Comparison of ENCODE assay signal across 2 cellular contexts in genomic region chr15:84914351-84914750, GRCh38.
TF ChIP-seq lines count a peak whose summit lies in the region.

No MANE protein-coding gene starts in this region.

TF ChIP-seq in SK-N-SH, 30 proteins besides CTCF, POLR2A, EP300 and RAD21 (continued from another document):
- TF ChIP-seq RCOR1 (IDR thresholded peaks at IDR 0.05; ENCODE audit: low read length) (no peak), TEAD4 (IDR thresholded peaks at IDR 0.05; ENCODE audit: borderline replicate concordance, insufficient read depth) (no peak), MEF2A (IDR thresholded peaks at IDR 0.05; ENCODE audit: borderline replicate concordance, low read depth) (no peak), NFIC (IDR thresholded peaks at IDR 0.05; ENCODE audit: borderline replicate concordance) (no peak), FOXM1 (IDR thresholded peaks at IDR 0.05; ENCODE audit: low read depth) (no peak), CHD2 (IDR thresholded peaks at IDR 0.05; ENCODE audit: low read length, partially characterized antibody) (no peak), YY1 (IDR thresholded peaks at IDR 0.05; ENCODE audit: low read depth) (no peak), NRF1 (IDR thresholded peaks at IDR 0.05; ENCODE audit: low read depth, low read length) (no peak), USF2 (IDR thresholded peaks at IDR 0.05; ENCODE audit: borderline replicate concordance, low read depth, low read length) (no peak), FOSL2 (IDR thresholded peaks at IDR 0.05; ENCODE audit: borderline replicate concordance, low read depth) (no peak), RXRA (IDR thresholded peaks at IDR 0.05; ENCODE audit: borderline replicate concordance, low read depth) (no peak), GABPA (IDR thresholded peaks at IDR 0.05; ENCODE audit: low read depth) (no peak)

TF ChIP-seq in SK-N-SH treated with all-trans-retinoic acid at 6 μM for 48 hours, 23 proteins besides CTCF, POLR2A, EP300 and RAD21 (continued from another document):
- TF ChIP-seq TCF4 (CRISPR knock-in tag; IDR thresholded peaks at IDR 0.05; ENCODE audit: borderline replicate concordance) = no peak
- TF ChIP-seq ZC3H10 (CRISPR knock-in tag; IDR thresholded peaks at IDR 0.05) = no peak
- no peak for TF ChIP-seq TOX (CRISPR knock-in tag; IDR thresholded peaks at IDR 0.05; ENCODE audit: borderline replicate concordance)
- TF ChIP-seq ISL1 (CRISPR knock-in tag; IDR thresholded peaks at IDR 0.05) = no peak
- TF ChIP-seq ZFP3 (CRISPR knock-in tag; IDR thresholded peaks at IDR 0.05) = no peak
- no peak for TF ChIP-seq ZNF8 (CRISPR knock-in tag; IDR thresholded peaks at IDR 0.05)
- no peak for TF ChIP-seq ZNF70 (CRISPR knock-in tag; IDR thresholded peaks at IDR 0.05)
- no peak for TF ChIP-seq CREB5 (CRISPR knock-in tag; IDR thresholded peaks at IDR 0.05; ENCODE audit: low read depth)
- TF ChIP-seq OSR1 (CRISPR knock-in tag; IDR thresholded peaks at IDR 0.05) = no peak
- no peak for TF ChIP-seq TSHZ2 (CRISPR knock-in tag; IDR thresholded peaks at IDR 0.05)
